In genomic region chr9:87659534-87660419, GRCh38 we compare ENCODE assay signal across 28 cellular contexts.
"Had no signal": no experiment of that assay in that cellular context is flagged by ENCODE, and none has a peak within 500 bp of the region (broad histone marks: within the 10 kb centered on the region; RNA-seq: fewer than 3 reads in every experiment).

No MANE protein-coding gene starts in this region.

- H3K9me3 ChIP-seq: adrenal gland, body of pancreas, gastroesophageal sphincter, right atrium auricular region, thyroid gland, upper lobe of left lung, vagina had no signal

- H3K4me3 ChIP-seq: adrenal gland, body of pancreas, gastroesophageal sphincter, right atrium auricular region, thyroid gland, upper lobe of left lung, vagina had no signal

- H3K4me3 Mint-ChIP-seq: activated naive CD4-positive, alpha-beta T cell treated with anti-CD3 and anti-CD28 coated beads for 36 hours; activated naive CD8-positive, alpha-beta T cell treated with anti-CD3 and anti-CD28 coated beads for 36 hours; activated T-helper 1 cell treated with anti-CD3 and anti-CD28 coated beads, Interleukin-12 subunit alpha, Interleukin-12 subunit beta, Interleukin-2, Interleukin-4 antibody, amounts not matched to agents 30 ng/mL and 10 ng/mL and 1 ng/mL, durations not matched to agents 14 hours and 24 hours and 36 hours; effector memory CD8-positive, alpha-beta T cell; naive thymus-derived CD8-positive, alpha-beta T cell; T-helper 1 cell treated with Interleukin-12 subunit alpha and Interleukin-12 subunit beta and Interleukin-4 antibody, amounts not matched to agents 30 μg/mL and 1 μg/mL, for 36 hours had no signal

- DNase-seq: activated CD4-positive, alpha-beta T cell treated with anti-CD3 and anti-CD28 coated beads for 48 hours; activated CD4-positive, alpha-beta T cell treated with anti-CD3 and anti-CD28 coated beads, Interleukin-2, amount 50 U/mL, for 48 hours; activated CD8-positive, alpha-beta memory T cell treated with anti-CD3 and anti-CD28 coated beads for 24 hours; activated effector memory CD4-positive, alpha-beta T cell treated with anti-CD3 and anti-CD28 coated beads, Interleukin-2, amount 50 U/mL, for 16 hours; activated naive CD4-positive, alpha-beta T cell treated with anti-CD3 and anti-CD28 coated beads for 36 hours; activated naive CD8-positive, alpha-beta T cell treated with anti-CD3 and anti-CD28 coated beads for 36 hours; adrenal gland; aorta; body of pancreas; cerebellar nuclear complex; cortex of kidney; effector memory CD8-positive, alpha-beta T cell; hippocampal formation; kidney; midbrain; naive thymus-derived CD8-positive, alpha-beta T cell; stimulated activated naive CD4-positive, alpha-beta T cell treated with Interleukin-2 at 50 U/mL for 16 hours; SW 1271; T-helper 9 cell; thyroid gland had no signal

- H3K36me3 Mint-ChIP-seq: activated naive CD8-positive, alpha-beta T cell treated with anti-CD3 and anti-CD28 coated beads for 36 hours; naive thymus-derived CD8-positive, alpha-beta T cell had no signal

- H3K27ac Mint-ChIP-seq: activated naive CD4-positive, alpha-beta T cell treated with anti-CD3 and anti-CD28 coated beads for 36 hours; activated naive CD8-positive, alpha-beta T cell treated with anti-CD3 and anti-CD28 coated beads for 36 hours; activated T-helper 1 cell treated with anti-CD3 and anti-CD28 coated beads, Interleukin-12 subunit alpha, Interleukin-12 subunit beta, Interleukin-2, Interleukin-4 antibody, amounts not matched to agents 30 ng/mL and 10 ng/mL and 1 ng/mL, durations not matched to agents 14 hours and 24 hours and 36 hours; effector memory CD8-positive, alpha-beta T cell; naive thymus-derived CD8-positive, alpha-beta T cell; T-helper 1 cell treated with Interleukin-12 subunit alpha and Interleukin-12 subunit beta and Interleukin-4 antibody, amounts not matched to agents 30 μg/mL and 1 μg/mL, for 36 hours had no signal

- H3K4me1 Mint-ChIP-seq: activated naive CD8-positive, alpha-beta T cell treated with anti-CD3 and anti-CD28 coated beads for 36 hours; naive thymus-derived CD8-positive, alpha-beta T cell had no signal

- H3K27me3 ChIP-seq: adrenal gland, body of pancreas, gastroesophageal sphincter, right atrium auricular region, thyroid gland, upper lobe of left lung, vagina had no signal

- H3K9me3 Mint-ChIP-seq: activated naive CD4-positive, alpha-beta T cell treated with anti-CD3 and anti-CD28 coated beads for 36 hours; activated T-helper 1 cell treated with anti-CD3 and anti-CD28 coated beads, Interleukin-12 subunit alpha, Interleukin-12 subunit beta, Interleukin-2, Interleukin-4 antibody, amounts not matched to agents 30 ng/mL and 10 ng/mL and 1 ng/mL, durations not matched to agents 14 hours and 24 hours and 36 hours; effector memory CD8-positive, alpha-beta T cell; naive thymus-derived CD8-positive, alpha-beta T cell; T-helper 1 cell treated with Interleukin-12 subunit alpha and Interleukin-12 subunit beta and Interleukin-4 antibody, amounts not matched to agents 30 μg/mL and 1 μg/mL, for 36 hours had no signal

- H3K4me1 ChIP-seq: right atrium auricular region, thyroid gland, upper lobe of left lung, vagina had no signal

- ATAC-seq: activated CD4-positive, CD25-positive, alpha-beta regulatory T cell treated with anti-CD3 and anti-CD28 coated beads, Interleukin-2, amount 50 U/mL, for 24 hours; body of pancreas; effector memory CD8-positive, alpha-beta T cell; gastroesophageal sphincter; naive thymus-derived CD8-positive, alpha-beta T cell had no signal

- H3K27ac ChIP-seq: adrenal gland, body of pancreas, gastroesophageal sphincter, right atrium auricular region, thyroid gland, upper lobe of left lung, vagina, VCaP had no signal

- H3K36me3 ChIP-seq: adrenal gland, right atrium auricular region, thyroid gland, vagina had no signal
